In the genomic region with DNA sequence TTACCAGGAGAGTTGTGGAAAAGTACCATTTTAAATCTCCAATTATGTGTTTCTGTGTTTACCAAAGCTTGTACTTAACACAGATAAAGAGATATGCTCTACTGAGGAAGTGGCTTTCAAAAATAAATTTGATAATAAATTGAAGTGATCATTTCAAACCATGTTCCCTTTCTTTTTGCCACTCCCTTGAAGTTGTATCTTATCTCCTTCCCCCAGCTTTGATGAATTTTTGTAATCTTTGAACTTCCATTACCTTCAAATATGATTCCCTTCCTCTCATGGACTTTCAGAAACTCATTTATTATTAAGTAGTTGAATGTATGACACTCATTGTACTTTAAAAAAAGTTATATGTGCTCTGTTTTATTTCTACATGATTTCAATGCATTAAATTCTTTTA, we compare ENCODE assay signal across 23 cellular contexts.
"Had no signal": no experiment of that assay in that cellular context is flagged by ENCODE, and none has a peak within 500 bp of the region (broad histone marks: within the 10 kb centered on the region; RNA-seq: fewer than 3 reads in every experiment).

No MANE protein-coding gene starts in this region.

- H3K4me3 Mint-ChIP-seq: activated CD4-positive, alpha-beta memory T cell treated with anti-CD3 and anti-CD28 coated beads for 36 hours; activated CD4-positive, alpha-beta T cell treated with anti-CD3 and anti-CD28 coated beads, Interleukin-2, amount 10 ng/mL, durations not matched to agents 7 days and 5 days; activated naive CD4-positive, alpha-beta T cell treated with anti-CD3 and anti-CD28 coated beads for 36 hours; activated naive CD8-positive, alpha-beta T cell treated with anti-CD3 and anti-CD28 coated beads for 36 hours; activated T-cell treated with anti-CD3 and anti-CD28 coated beads, Interleukin-2, amount 50 U/mL, for 4 hours had no signal

- H3K9me3 Mint-ChIP-seq: activated CD4-positive, alpha-beta T cell treated with anti-CD3 and anti-CD28 coated beads, Interleukin-2, amount 10 ng/mL, durations not matched to agents 7 days and 5 days; activated naive CD4-positive, alpha-beta T cell treated with anti-CD3 and anti-CD28 coated beads for 36 hours; activated naive CD8-positive, alpha-beta T cell treated with anti-CD3 and anti-CD28 coated beads for 36 hours had no signal

- H3K36me3 Mint-ChIP-seq: activated CD4-positive, alpha-beta memory T cell treated with anti-CD3 and anti-CD28 coated beads for 36 hours; activated naive CD8-positive, alpha-beta T cell treated with anti-CD3 and anti-CD28 coated beads for 36 hours had no signal

- H3K36me3 ChIP-seq: adrenal gland had no signal

- DNase-seq: activated CD4-positive, alpha-beta memory T cell treated with anti-CD3 and anti-CD28 coated beads for 36 hours; activated CD4-positive, alpha-beta T cell treated with anti-CD3 and anti-CD28 coated beads, Interleukin-2, amount 10 ng/mL, durations not matched to agents 7 days and 5 days; activated CD4-positive, CD25-positive, alpha-beta regulatory T cell; activated CD8-positive, alpha-beta memory T cell treated with anti-CD3 and anti-CD28 coated beads for 24 hours; activated gamma-delta T cell; activated naive CD4-positive, alpha-beta T cell treated with anti-CD3 and anti-CD28 coated beads for 36 hours; activated naive CD8-positive, alpha-beta T cell treated with anti-CD3 and anti-CD28 coated beads for 36 hours; activated T-cell treated with anti-CD3 and anti-CD28 coated beads, Interleukin-2, amount 50 U/mL, for 4 hours; adrenal gland; anterior cingulate cortex; cerebellar nuclear complex; KG1; NCI-H1048; NCI-H1930; NCI-H2171; NCI-H2227 treated with DMSO at 0.1 percent for 48 hours; NCI-H446 treated with DMSO at 0.1 percent for 48 hours; NCI-H524 treated with DMSO at 0.1 percent for 48 hours; NCI-H82; RPMI8226; SW 1271 had no signal

- H3K27me3 Mint-ChIP-seq: activated CD4-positive, alpha-beta memory T cell treated with anti-CD3 and anti-CD28 coated beads for 36 hours; activated CD4-positive, alpha-beta T cell treated with anti-CD3 and anti-CD28 coated beads, Interleukin-2, amount 10 ng/mL, durations not matched to agents 7 days and 5 days; activated naive CD8-positive, alpha-beta T cell treated with anti-CD3 and anti-CD28 coated beads for 36 hours had no signal

- H3K4me3 ChIP-seq: adrenal gland, SK-N-MC had no signal

- H3K27me3 ChIP-seq: adrenal gland had no signal

- H3K27ac Mint-ChIP-seq: activated CD4-positive, alpha-beta memory T cell treated with anti-CD3 and anti-CD28 coated beads for 36 hours; activated CD4-positive, alpha-beta T cell treated with anti-CD3 and anti-CD28 coated beads, Interleukin-2, amount 10 ng/mL, durations not matched to agents 7 days and 5 days; activated naive CD4-positive, alpha-beta T cell treated with anti-CD3 and anti-CD28 coated beads for 36 hours; activated naive CD8-positive, alpha-beta T cell treated with anti-CD3 and anti-CD28 coated beads for 36 hours had no signal

- H3K4me1 Mint-ChIP-seq: activated CD4-positive, alpha-beta T cell treated with anti-CD3 and anti-CD28 coated beads, Interleukin-2, amount 10 ng/mL, durations not matched to agents 7 days and 5 days; activated naive CD8-positive, alpha-beta T cell treated with anti-CD3 and anti-CD28 coated beads for 36 hours had no signal

- H3K27ac ChIP-seq: adrenal gland, SK-N-MC, VCaP had no signal
